Comparison of ENCODE assay signal across 22 cellular contexts in the genomic region with DNA sequence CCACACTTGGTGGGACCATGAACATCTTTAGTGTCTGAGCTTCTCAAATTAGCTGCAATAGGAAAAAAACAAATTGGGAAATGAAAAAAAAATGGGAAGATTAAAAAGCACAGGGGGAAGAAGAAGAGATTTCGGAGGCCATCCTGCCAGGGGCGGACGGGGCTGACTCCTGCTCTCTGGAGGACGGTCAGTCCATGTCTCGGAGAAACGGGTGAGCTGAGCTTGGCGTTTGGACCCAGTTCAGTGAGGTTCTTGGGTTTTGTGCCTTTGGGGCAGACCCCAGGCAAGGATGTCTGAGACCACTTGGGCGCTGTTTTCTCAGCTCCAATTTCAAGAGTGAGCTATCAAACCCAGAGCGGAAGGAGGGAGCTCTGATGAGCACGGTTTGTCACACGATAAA.
"Had no signal": no experiment of that assay in that cellular context is flagged by ENCODE, and none has a peak within 500 bp of the region (broad histone marks: within the 10 kb centered on the region; RNA-seq: fewer than 3 reads in every experiment).

No MANE protein-coding gene starts in this region.

- H3K9me3 Mint-ChIP-seq: dendritic cell treated with granulocyte-macrophage colony-stimulating factor and Interleukin-4, amounts not matched to agents 40 ng/mL and 50 ng/mL, for 4 days; effector memory CD8-positive, alpha-beta T cell; immature natural killer cell; memory B cell; natural killer cell treated with Interleukin-12 subunit alpha and Interleukin-12 subunit beta and Interleukin-15 and Interleukin-18, amount 100 ng/mL, for 72 hours; stimulated activated memory B cell treated with anti-CD40 and anti-IgM and Interleukin-4, amounts not matched to agents 10 μg/mL and 1 μg/mL and 100 μg/mL, for 72 hours; stimulated activated naive CD8-positive, alpha-beta T cell treated with anti-CD3 and anti-CD28 coated beads, Interleukin-15, Interleukin-2, amounts not matched to agents 100 ng/mL and 50 ng/mL, for 24 hours had no signal

- H3K27me3 Mint-ChIP-seq: effector memory CD8-positive, alpha-beta T cell; natural killer cell treated with Interleukin-12 subunit alpha and Interleukin-12 subunit beta and Interleukin-15 and Interleukin-18, amount 100 ng/mL, for 72 hours; stimulated activated naive CD8-positive, alpha-beta T cell treated with anti-CD3 and anti-CD28 coated beads, Interleukin-15, Interleukin-2, amounts not matched to agents 100 ng/mL and 50 ng/mL, for 24 hours had no signal

- H3K27ac Mint-ChIP-seq: dendritic cell treated with granulocyte-macrophage colony-stimulating factor and Interleukin-4, amounts not matched to agents 40 ng/mL and 50 ng/mL, for 4 days; effector memory CD8-positive, alpha-beta T cell; natural killer cell treated with Interleukin-12 subunit alpha and Interleukin-12 subunit beta and Interleukin-15 and Interleukin-18, amount 100 ng/mL, for 72 hours; neural progenitor cell; progenitor cell of endocrine pancreas; stimulated activated memory B cell treated with anti-CD40 and anti-IgM and Interleukin-4, amounts not matched to agents 10 μg/mL and 1 μg/mL and 100 μg/mL, for 72 hours; stimulated activated naive CD8-positive, alpha-beta T cell treated with anti-CD3 and anti-CD28 coated beads, Interleukin-15, Interleukin-2, amounts not matched to agents 100 ng/mL and 50 ng/mL, for 24 hours had no signal

- H3K4me1 Mint-ChIP-seq: immature natural killer cell, neural progenitor cell had no signal

- DNase-seq: effector memory CD8-positive, alpha-beta T cell; esophagus squamous epithelium; foreskin fibroblast; immature natural killer cell; left cardiac atrium; left ventricle myocardium inferior; lower lobe of right lung; midbrain; nucleus accumbens; pancreas; stimulated activated CD4-positive, alpha-beta T cell treated with anti-CD3 and anti-CD28 coated beads, Interleukin-4, amount 100 ng/mL, for 1 hour; stimulated activated CD8-positive, alpha-beta memory T cell treated with anti-CD3 and anti-CD28 coated beads, Interleukin-4, amount 100 ng/mL, for 48 hours had no signal

- H3K9me3 ChIP-seq: esophagus squamous epithelium, left ventricle myocardium inferior, lower lobe of right lung, pancreas, right lobe of liver, tibial nerve had no signal

- ATAC-seq: effector memory CD8-positive, alpha-beta T cell; left cardiac atrium; lower lobe of right lung; natural killer cell treated with Interleukin-12 subunit alpha and Interleukin-12 subunit beta and Interleukin-15 and Interleukin-18, amount 100 ng/mL, for 72 hours; pancreas; right lobe of liver; stimulated activated memory B cell treated with anti-CD40 and anti-IgM and Interleukin-4, amounts not matched to agents 10 μg/mL and 1 μg/mL and 100 μg/mL, for 72 hours had no signal

- H3K4me3 Mint-ChIP-seq: dendritic cell treated with granulocyte-macrophage colony-stimulating factor and Interleukin-4, amounts not matched to agents 40 ng/mL and 50 ng/mL, for 4 days; effector memory CD8-positive, alpha-beta T cell; immature natural killer cell; memory B cell; natural killer cell treated with Interleukin-12 subunit alpha and Interleukin-12 subunit beta and Interleukin-15 and Interleukin-18, amount 100 ng/mL, for 72 hours; neural progenitor cell; stimulated activated memory B cell treated with anti-CD40 and anti-IgM and Interleukin-4, amounts not matched to agents 10 μg/mL and 1 μg/mL and 100 μg/mL, for 72 hours; stimulated activated naive CD8-positive, alpha-beta T cell treated with anti-CD3 and anti-CD28 coated beads, Interleukin-15, Interleukin-2, amounts not matched to agents 100 ng/mL and 50 ng/mL, for 24 hours had no signal

- H3K4me3 ChIP-seq: esophagus squamous epithelium, left ventricle myocardium inferior, lower lobe of right lung, neural progenitor cell, pancreas, right lobe of liver, tibial nerve had no signal

- H3K36me3 ChIP-seq: neural progenitor cell, pancreas, right lobe of liver had no signal

- H2AFZ ChIP-seq: neural progenitor cell had no signal

- H3K27ac ChIP-seq: epithelial cell of prostate, esophagus squamous epithelium, left ventricle myocardium inferior, lower lobe of right lung, neural progenitor cell, pancreas, right lobe of liver, tibial nerve had no signal

- H3K27me3 ChIP-seq: esophagus squamous epithelium, pancreas, right lobe of liver, tibial nerve had no signal

- H3K9ac ChIP-seq: neural progenitor cell had no signal

- H3K4me2 ChIP-seq: neural progenitor cell had no signal

- H3K4me1 ChIP-seq: left ventricle myocardium inferior, neural progenitor cell, pancreas, tibial nerve had no signal
